8 cellular contexts compared by ENCODE assay signal in genomic region chr4:165398570-165398969, GRCh38. TPM values are rescaled to one million over a fixed set of nuclear protein-coding genes. Genes with fewer than 3 reads are reported as not detected.
DNase-seq lines count a peak whose midpoint lies in the region; ATAC-seq and TF ChIP-seq lines count a peak whose summit lies in the region.

No MANE protein-coding gene starts in this region.

- H3K27ac ChIP-seq in coronary artery: no peak overlapping the region

- no peak for TF ChIP-seq CTCF in coronary artery (IDR thresholded peaks at IDR 0.05)

- DNase-seq in D341Med (ENCODE audit: low spot score): peak; percentile 85
- DNase-seq in NCI-H774 (lab: John Stamatoyannopoulos, UW): peak; percentile 74
- peak; percentile 3 for DNase-seq in glomerular endothelial cell (ENCODE audit: extremely low read depth, low read depth, low spot score)
- DNase-seq in activated CD4-positive, alpha-beta T cell treated with anti-CD3 and anti-CD28 coated beads for 4 hours: no peak
- DNase-seq in coronary artery (ENCODE audit: low spot score): no peak

- peak; percentile 62 for ATAC-seq in HG03439 (IDR thresholded peaks at IDR 0.05; ENCODE audit: unreplicated experiment)
- ATAC-seq in GM21447 (IDR thresholded peaks at IDR 0.05; ENCODE audit: unreplicated experiment): no peak
- no peak for ATAC-seq in HG03457 (IDR thresholded peaks at IDR 0.05; ENCODE audit: unreplicated experiment)

- no peak overlapping the region for H3K4me3 ChIP-seq in coronary artery

RNA-seq across cellular contexts. Expression of gene CPE, which starts 19.8 kb away (rescaled TPM):
- 6.6 and 10.2 TPM in 2 replicates for total RNA-seq in glomerular endothelial cell

Comparison
In these comparisons a context has a peak if more than half of its experiments do, and no peak if none do; other contexts are left out.
1. DNase-seq: peak in D341Med (single experiment), NCI-H774 (single experiment) and glomerular endothelial cell (single experiment); none in activated CD4-positive, alpha-beta T cell treated with anti-CD3 and anti-CD28 coated beads for 4 hours (0 of 2) and coronary artery (single experiment).